Comparison of ENCODE assay signal across 1 cellular context in the genomic region with DNA sequence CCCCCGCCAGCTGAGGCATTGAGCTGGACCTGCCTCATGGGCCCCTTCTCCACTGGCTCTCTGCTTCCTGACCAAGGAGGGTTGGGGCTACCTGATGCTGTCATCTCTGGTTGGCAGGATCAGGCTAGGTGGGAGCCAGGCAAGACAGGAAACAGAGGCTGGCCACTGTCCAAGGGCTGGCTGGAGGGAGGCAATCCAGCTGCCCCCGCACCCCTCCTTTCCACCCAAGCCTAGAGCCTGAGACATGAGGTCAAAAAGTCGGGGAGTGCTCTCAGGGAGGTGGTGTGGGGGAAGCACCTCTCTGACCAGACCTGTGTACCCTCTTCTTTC.
TF ChIP-seq lines count a peak whose summit lies in the region.

No MANE protein-coding gene starts in this region.

TF ChIP-seq in HCT116, 20 proteins besides CTCF, POLR2A, EP300 and RAD21 (continued from another document):
- no peak for TF ChIP-seq ZBTB33 (IDR thresholded peaks at IDR 0.05; ENCODE audit: extremely low read depth, insufficient replicate concordance, low read length)
- no peak for TF ChIP-seq POLR2AphosphoS5 (IDR thresholded peaks at IDR 0.05; ENCODE audit: low read depth, low read length)
- TF ChIP-seq REST (IDR thresholded peaks at IDR 0.05; ENCODE audit: low read depth) = no peak
- TF ChIP-seq EGR1 (IDR thresholded peaks at IDR 0.05; ENCODE audit: low read depth) = no peak
- no peak for TF ChIP-seq JUND (IDR thresholded peaks at IDR 0.05)
